In genomic region chr11:18844753-18845367, GRCh38 we compare ENCODE assay signal across 9 cellular contexts. TPM values are rescaled to one million over a fixed set of nuclear protein-coding genes. Genes with fewer than 3 reads are reported as not detected.
DNase-seq lines count a peak whose midpoint lies in the region; ATAC-seq and TF ChIP-seq lines count a peak whose summit lies in the region.
"Had no signal": no experiment of that assay in that cellular context is flagged by ENCODE, and none has a peak within 500 bp of the region (broad histone marks: within the 10 kb centered on the region; RNA-seq: fewer than 3 reads in every experiment).

No MANE protein-coding gene starts in this region.

- POLR2A ChIA-PET in AG04450 (lab: Yijun Ruan, JAX): no interaction called here
- POLR2A ChIA-PET in activated CD8-positive, alpha-beta T cell treated with anti-CD3 and anti-CD28 coated beads for 36 hours (lab: Charles Lee): no interaction called here

- H3K36me3 Mint-ChIP-seq in activated CD8-positive, alpha-beta T cell treated with anti-CD3 and anti-CD28 coated beads for 36 hours (ENCODE audit: low read depth): no peaks in the 10 kb centered on the region

- no peaks in the 10 kb centered on the region for H3K9me3 ChIP-seq in AG04450 (ENCODE audit: control insufficient read depth, insufficient read depth, low read length)
- H3K9me3 ChIP-seq: thoracic aorta had no signal

- H3K4me3 ChIP-seq in AG04450 (ENCODE audit: low read depth, low read length): no peak overlapping the region
- no peak overlapping the region for H3K4me3 ChIP-seq in GM12875 (ENCODE audit: low read depth, low read length)
- H3K4me3 ChIP-seq: thoracic aorta had no signal

- no peak overlapping the region for H3K27ac Mint-ChIP-seq in activated CD8-positive, alpha-beta T cell treated with anti-CD3 and anti-CD28 coated beads for 36 hours

- no peak overlapping the region for H3K4me3 Mint-ChIP-seq in activated CD8-positive, alpha-beta T cell treated with anti-CD3 and anti-CD28 coated beads for 36 hours

- peaks cover 11% of the 10 kb centered on the region for H3K27me3 Mint-ChIP-seq in activated CD8-positive, alpha-beta T cell treated with anti-CD3 and anti-CD28 coated beads for 36 hours

- ATAC-seq in activated CD8-positive, alpha-beta T cell treated with anti-CD3 and anti-CD28 coated beads for 36 hours: peak; percentile 51
- ATAC-seq in left lobe of liver: peak; percentile 88
- no peak for ATAC-seq in GM18858 (IDR thresholded peaks at IDR 0.05; ENCODE audit: unreplicated experiment)

- intact Hi-C loops in activated CD8-positive, alpha-beta T cell treated with anti-CD3 and anti-CD28 coated beads for 36 hours (cut with micrococcal nuclease): no loop called here

- H3K27ac ChIP-seq in AG04450 (ENCODE audit: low read depth, low read length): no peak overlapping the region
- H3K27ac ChIP-seq: thoracic aorta had no signal

- no peaks in the 10 kb centered on the region for H3K4me1 Mint-ChIP-seq in activated CD8-positive, alpha-beta T cell treated with anti-CD3 and anti-CD28 coated beads for 36 hours (ENCODE audit: low read depth)

- CTCF ChIA-PET in AG04450 (lab: Charles Lee): interaction anchor here (0.9 to 1.1 kb wide), 3 partner anchors 8 to 24 kb away, joined by 3 read pairs; no protein-coding TSS in a partner anchor
- CTCF ChIA-PET in activated CD8-positive, alpha-beta T cell treated with anti-CD3 and anti-CD28 coated beads for 36 hours (lab: Charles Lee): interaction anchor here (0.9 to 1.1 kb wide), 3 partner anchors 9 to 48 kb away, joined by 3 to 4 read pairs (median 3); no protein-coding TSS in a partner anchor

- no peaks in the 10 kb centered on the region for H3K27me3 ChIP-seq in AG04450 (ENCODE audit: control insufficient read depth, insufficient read depth, low read length)

- DNase-seq in AG04450 (ENCODE audit: low read depth, low spot score) (no peak), MV-4-11 (lab: John Stamatoyannopoulos, UW) (peak; percentile 11), left lobe of liver (ENCODE audit: low spot score) (no peak), midbrain (lab: John Stamatoyannopoulos, UW) (no peak), NCI-H187 (lab: John Stamatoyannopoulos, UW) (no peak)
- no peak for DNase-seq in activated CD8-positive, alpha-beta T cell treated with anti-CD3 and anti-CD28 coated beads for 36 hours

- TF ChIP-seq CTCF in AG04450 (IDR thresholded peaks at IDR 0.05; ENCODE audit: low read depth, low read length): peak; percentile 75
- TF ChIP-seq CTCF in GM12875 (IDR thresholded peaks at IDR 0.05; ENCODE audit: borderline replicate concordance, insufficient read depth, low read depth, low read length): peak; percentile 74; the same call in 1 of the 2 replicates
- peak; percentile 65 for TF ChIP-seq CTCF in activated CD8-positive, alpha-beta T cell treated with anti-CD3 and anti-CD28 coated beads for 36 hours (IDR thresholded peaks at IDR 0.05)

- H3K9me3 Mint-ChIP-seq in activated CD8-positive, alpha-beta T cell treated with anti-CD3 and anti-CD28 coated beads for 36 hours: peaks cover 8% of the 10 kb centered on the region

RNA-seq across cellular contexts. Expression of gene PTPN5, which starts 53.3 kb away (rescaled TPM):
- polyA plus RNA-seq in AG04450 (2011; rRNA removed): not detected in 2 replicates
- polyA minus RNA-seq in AG04450 (2011; rRNA and poly(A)+ RNA removed): not detected in 2 replicates
- not detected for total RNA-seq in activated CD8-positive, alpha-beta T cell treated with anti-CD3 and anti-CD28 coated beads for 36 hours
- not detected for total RNA-seq in left lobe of liver
